14 cellular contexts compared by ENCODE assay signal in genomic region chr9:20524776-20525175, GRCh38.
DNase-seq lines count a peak whose midpoint lies in the region; ATAC-seq and TF ChIP-seq lines count a peak whose summit lies in the region.
"Had no signal": no experiment of that assay in that cellular context is flagged by ENCODE, and none has a peak within 500 bp of the region (broad histone marks: within the 10 kb centered on the region; RNA-seq: fewer than 3 reads in every experiment).

No MANE protein-coding gene starts in this region.

- H3K4me3 Mint-ChIP-seq in CD8-positive, alpha-beta T cell, result no peak overlapping the region
- H3K4me3 Mint-ChIP-seq in activated T-helper 2 cell treated with anti-CD3 and anti-CD28 coated beads, Interferon-gamma antibody, Interleukin-2, Interleukin-4, amounts not matched to agents 10 μg/mL and 5 μg/mL and 100 μg/mL, durations not matched to agents 14 hours and 24 hours and 36 hours (ENCODE audit: low read depth), result no peak overlapping the region
- H3K4me3 Mint-ChIP-seq: natural killer cell treated with Interleukin-12 subunit alpha and Interleukin-12 subunit beta and Interleukin-15 and Interleukin-18, amount 100 ng/mL, for 72 hours had no signal

- POLR2A ChIA-PET in CD8-positive, alpha-beta T cell (lab: Charles Lee), result interaction anchor here (0.8 kb wide), 1 partner anchor 39 kb away, joined by 3 read pairs; no protein-coding TSS in a partner anchor
- POLR2A ChIA-PET in OCI-LY7 (lab: Charles Lee), result interaction anchor here (0.6 kb wide), 1 partner anchor 1525 kb away, joined by 3 read pairs; no protein-coding TSS in a partner anchor

- no peaks in the 10 kb centered on the region for H3K79me2 ChIP-seq in OCI-LY7 (ENCODE audit: insufficient read depth, low read depth, low read length)

- peak in 1 of 7 experiments; percentile 25 for DNase-seq in CD8-positive, alpha-beta T cell
- DNase-seq in OCI-LY7 (ENCODE audit: low spot score) (no peak), fibroblast of villous mesenchyme (ENCODE audit: low read depth) (no peak), OCI-M2 (lab: John Stamatoyannopoulos, UW; ENCODE audit: unreplicated experiment) (no peak)
- DNase-seq in activated T-helper 2 cell treated with anti-CD3 and anti-CD28 coated beads, Interferon-gamma antibody, Interleukin-2, Interleukin-4, amounts not matched to agents 10 μg/mL and 5 μg/mL and 100 μg/mL, durations not matched to agents 14 hours and 24 hours and 36 hours (ENCODE audit: low spot score), result no peak
- no peak for DNase-seq in stimulated activated CD4-positive, alpha-beta T cell treated with anti-CD3 and anti-CD28 coated beads, Interleukin-15, amount 100 ng/mL, for 24 hours
- DNase-seq: cerebellar nuclear complex; NCI-H1436; stimulated activated CD4-positive, alpha-beta T cell treated with anti-CD3 and anti-CD28 coated beads, Interleukin-2, amount 100 ng/mL, for 24 hours had no signal

- intact Hi-C loops in CD8-positive, alpha-beta T cell (cut with DNase I, micrococcal nuclease), result no loop called here
- intact Hi-C loops in OCI-LY7 (cut with micrococcal nuclease; ENCODE audit: unreplicated experiment), result no loop called here
- intact Hi-C loops in activated T-helper 2 cell treated with anti-CD3 and anti-CD28 coated beads, Interferon-gamma antibody, Interleukin-2, Interleukin-4, amounts not matched to agents 10 μg/mL and 5 μg/mL and 100 μg/mL, durations not matched to agents 14 hours and 24 hours and 36 hours (cut with micrococcal nuclease), result no loop called here

- H3K4me3 ChIP-seq in CD8-positive, alpha-beta T cell (ENCODE audit: low read depth, low read length), result no peak overlapping the region
- H3K4me3 ChIP-seq in GM12875 (ENCODE audit: low read depth, low read length) (no peak overlapping the region), OCI-LY7 (ENCODE audit: low read depth, low read length, poor library complexity, severe bottlenecking) (no peak overlapping the region), fibroblast of villous mesenchyme (ENCODE audit: low read depth, low read length) (no peak overlapping the region)
- H3K4me3 ChIP-seq: SJCRH30, thoracic aorta had no signal

- peak; percentile 22 for TF ChIP-seq CTCF in CD8-positive, alpha-beta T cell (IDR thresholded peaks at IDR 0.05)
- peak; percentile 43; the same call in 1 of the 2 replicates for TF ChIP-seq CTCF in GM12875 (IDR thresholded peaks at IDR 0.05; ENCODE audit: borderline replicate concordance, insufficient read depth, low read depth, low read length)
- TF ChIP-seq CTCF in OCI-LY7 (conservative IDR thresholded peaks at IDR 0.05; ENCODE audit: low read length), result peak; percentile 49
- TF ChIP-seq CTCF in fibroblast of villous mesenchyme (IDR thresholded peaks at IDR 0.05; ENCODE audit: insufficient read depth, low read depth, low read length), result peak; percentile 62

- peaks cover 3% of the 10 kb centered on the region for H3K36me3 Mint-ChIP-seq in CD8-positive, alpha-beta T cell
- H3K36me3 Mint-ChIP-seq in activated T-helper 2 cell treated with anti-CD3 and anti-CD28 coated beads, Interferon-gamma antibody, Interleukin-2, Interleukin-4, amounts not matched to agents 10 μg/mL and 5 μg/mL and 100 μg/mL, durations not matched to agents 14 hours and 24 hours and 36 hours (ENCODE audit: low read depth), result peaks cover 7% of the 10 kb centered on the region
- H3K36me3 Mint-ChIP-seq: natural killer cell treated with Interleukin-12 subunit alpha and Interleukin-12 subunit beta and Interleukin-15 and Interleukin-18, amount 100 ng/mL, for 72 hours had no signal

- no peaks in the 10 kb centered on the region; the same call in 1 of the 2 replicates for H4K20me1 ChIP-seq in OCI-LY7 (ENCODE audit: insufficient read depth, low read length)

- peaks cover 35% of the 10 kb centered on the region for H3K4me1 ChIP-seq in CD8-positive, alpha-beta T cell (ENCODE audit: insufficient read depth, low read length)
- H3K4me1 ChIP-seq in OCI-LY7 (ENCODE audit: insufficient read depth, low read length, poor library complexity, severe bottlenecking), result no peaks in the 10 kb centered on the region
- H3K4me1 ChIP-seq: SJCRH30 had no signal

- H3K27me3 ChIP-seq in CD8-positive, alpha-beta T cell (ENCODE audit: insufficient read depth, low read length), result no peaks in the 10 kb centered on the region
- H3K27me3 ChIP-seq: SJCRH30 had no signal

- no peaks in the 10 kb centered on the region for H3K9me3 ChIP-seq in CD8-positive, alpha-beta T cell (ENCODE audit: low read length)
- H3K9me3 ChIP-seq in OCI-LY7 (ENCODE audit: low read length), result no peaks in the 10 kb centered on the region
- H3K9me3 ChIP-seq: SJCRH30, thoracic aorta had no signal

- H3K27ac Mint-ChIP-seq in CD8-positive, alpha-beta T cell, result peak overlapping the region; percentile 38
- no peak overlapping the region for H3K27ac Mint-ChIP-seq in activated T-helper 2 cell treated with anti-CD3 and anti-CD28 coated beads, Interferon-gamma antibody, Interleukin-2, Interleukin-4, amounts not matched to agents 10 μg/mL and 5 μg/mL and 100 μg/mL, durations not matched to agents 14 hours and 24 hours and 36 hours

- no peak for ATAC-seq in CD8-positive, alpha-beta T cell
- no peak for ATAC-seq in GM21825 (IDR thresholded peaks at IDR 0.05; ENCODE audit: unreplicated experiment)
- ATAC-seq: natural killer cell treated with Interleukin-12 subunit alpha and Interleukin-12 subunit beta and Interleukin-15 and Interleukin-18, amount 100 ng/mL, for 72 hours had no signal

- H3K27ac ChIP-seq in CD8-positive, alpha-beta T cell (ENCODE audit: low read depth, low read length), result no peak overlapping the region
- H3K27ac ChIP-seq in OCI-LY7 (ENCODE audit: low read depth, low read length, poor library complexity, severe bottlenecking), result no peak overlapping the region
- H3K27ac ChIP-seq: SJCRH30, thoracic aorta had no signal

- H3K36me3 ChIP-seq in CD8-positive, alpha-beta T cell (ENCODE audit: insufficient read depth, low read length), result no peaks in the 10 kb centered on the region
- no peaks in the 10 kb centered on the region for H3K36me3 ChIP-seq in OCI-LY7 (ENCODE audit: insufficient read depth, low read length)
- H3K36me3 ChIP-seq: SJCRH30, thoracic aorta had no signal

- H2AFZ ChIP-seq in OCI-LY7 (ENCODE audit: low read length), result no peak overlapping the region

- H3K9me3 Mint-ChIP-seq in CD8-positive, alpha-beta T cell, result no peaks in the 10 kb centered on the region
- H3K9me3 Mint-ChIP-seq in activated T-helper 2 cell treated with anti-CD3 and anti-CD28 coated beads, Interferon-gamma antibody, Interleukin-2, Interleukin-4, amounts not matched to agents 10 μg/mL and 5 μg/mL and 100 μg/mL, durations not matched to agents 14 hours and 24 hours and 36 hours, result no peaks in the 10 kb centered on the region
- H3K9me3 Mint-ChIP-seq: natural killer cell treated with Interleukin-12 subunit alpha and Interleukin-12 subunit beta and Interleukin-15 and Interleukin-18, amount 100 ng/mL, for 72 hours had no signal

- CTCF ChIA-PET in CD8-positive, alpha-beta T cell (lab: Charles Lee), result interaction anchor here (1.3 kb wide), 1 partner anchor 9 kb away, joined by 3 read pairs; no protein-coding TSS in a partner anchor
- CTCF ChIA-PET in OCI-LY7 (lab: Charles Lee; ENCODE audit: unreplicated experiment), result no interaction called here

- H3K4me2 ChIP-seq in OCI-LY7 (ENCODE audit: low read length), result no peak overlapping the region

- BruUV-seq in OCI-LY7 (replicated peaks; lab: Mats Ljungman, UMichigan), result no TSS peak

- H3K9me2 ChIP-seq in OCI-LY7 (ENCODE audit: insufficient read depth, low read length), result no peaks in the 10 kb centered on the region

- no peaks in the 10 kb centered on the region for H3K27me3 Mint-ChIP-seq in CD8-positive, alpha-beta T cell (ENCODE audit: low read depth)
- no peaks in the 10 kb centered on the region for H3K27me3 Mint-ChIP-seq in activated T-helper 2 cell treated with anti-CD3 and anti-CD28 coated beads, Interferon-gamma antibody, Interleukin-2, Interleukin-4, amounts not matched to agents 10 μg/mL and 5 μg/mL and 100 μg/mL, durations not matched to agents 14 hours and 24 hours and 36 hours (ENCODE audit: low read depth)
- H3K27me3 Mint-ChIP-seq: natural killer cell treated with Interleukin-12 subunit alpha and Interleukin-12 subunit beta and Interleukin-15 and Interleukin-18, amount 100 ng/mL, for 72 hours had no signal

- H3K4me1 Mint-ChIP-seq in CD8-positive, alpha-beta T cell (ENCODE audit: low read depth), result peaks cover 80% of the 10 kb centered on the region
- H3K4me1 Mint-ChIP-seq in activated T-helper 2 cell treated with anti-CD3 and anti-CD28 coated beads, Interferon-gamma antibody, Interleukin-2, Interleukin-4, amounts not matched to agents 10 μg/mL and 5 μg/mL and 100 μg/mL, durations not matched to agents 14 hours and 24 hours and 36 hours (ENCODE audit: low read depth), result peaks cover 64% of the 10 kb centered on the region
